8 cellular contexts compared by ENCODE assay signal in the genomic region with DNA sequence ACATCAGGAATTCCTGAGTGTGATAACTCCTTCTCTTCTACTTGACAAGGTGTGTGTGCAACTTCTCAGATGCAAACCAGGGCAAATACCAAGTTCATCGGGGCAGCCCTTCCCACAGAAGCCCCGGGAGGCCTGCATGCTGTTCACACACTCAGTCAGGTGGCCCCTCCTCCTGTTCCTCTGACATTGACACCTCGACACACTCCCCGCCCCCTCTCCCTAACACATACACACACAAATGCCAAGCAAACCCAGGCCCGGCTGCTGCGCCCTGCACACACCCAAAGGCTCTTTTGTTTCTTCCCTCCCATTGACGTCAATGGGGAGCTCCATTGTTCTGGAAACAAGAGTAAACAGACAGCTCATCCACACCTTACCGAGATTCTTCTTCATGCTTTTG. TPM values are rescaled to one million over a fixed set of nuclear protein-coding genes. Genes with fewer than 3 reads are reported as not detected.
DNase-seq lines count a peak whose midpoint lies in the region; ATAC-seq lines count a peak whose summit lies in the region.

No MANE protein-coding gene starts in this region.

- no peaks in the 10 kb centered on the region for H3K36me3 Mint-ChIP-seq in activated naive CD8-positive, alpha-beta T cell

- H3K9me3 Mint-ChIP-seq in activated naive CD8-positive, alpha-beta T cell (ENCODE audit: low read depth), result no peaks in the 10 kb centered on the region

- H3K27ac ChIP-seq in substantia nigra (ENCODE audit: low read depth, low read length, poor library complexity, severe bottlenecking), result peak overlapping the region; percentile 63

- peak overlapping the region; percentile 97 for H3K27ac Mint-ChIP-seq in activated naive CD8-positive, alpha-beta T cell

- H3K4me1 Mint-ChIP-seq in activated naive CD8-positive, alpha-beta T cell (ENCODE audit: low read depth), result peaks cover 35% of the 10 kb centered on the region

- no peaks in the 10 kb centered on the region for H3K27me3 Mint-ChIP-seq in activated naive CD8-positive, alpha-beta T cell

- DNase-seq in Daoy (ENCODE audit: low read depth), result peak; percentile 57
- DNase-seq in NCI-H2196 (lab: John Stamatoyannopoulos, UW; ENCODE audit: unreplicated experiment), result peak; percentile 79
- DNase-seq in left colon, result peak; percentile 87 to 95
- peak in 22 of 49 donors; percentile 11 to 62 (median 29) for DNase-seq in substantia nigra (lab: John Stamatoyannopoulos, UW)
- DNase-seq in amniotic stem cell (lab: John Stamatoyannopoulos, UW), result no peak

- peak; percentile 51 for ATAC-seq in left colon
- no peak for ATAC-seq in HG03139 (IDR thresholded peaks at IDR 0.05; ENCODE audit: unreplicated experiment)
- ATAC-seq in GM18867 (IDR thresholded peaks at IDR 0.05; ENCODE audit: unreplicated experiment), result no peak

- peak overlapping the region; percentile 94 for H3K4me3 Mint-ChIP-seq in activated naive CD8-positive, alpha-beta T cell

- intact Hi-C loops in left colon (cut with DNase I, micrococcal nuclease), result no loop called here

RNA-seq across cellular contexts. Expression of gene PER2, which starts 1.7 kb away (rescaled TPM):
- total RNA-seq in Daoy (2014; rRNA removed; shearing (Covaris generic)), result 1.7 and 3.3 TPM in 2 replicates
- 10 to 100 TPM; 16.9 to 35.4 TPM for total RNA-seq in left colon

RNA-seq across cellular contexts. Expression of gene TRAF3IP1, which starts 30.2 kb away (rescaled TPM):
- 4.1 and 7.0 TPM in 2 replicates for total RNA-seq in Daoy (2014; rRNA removed; shearing (Covaris generic))
- total RNA-seq in left colon, result 10 to 100 TPM; 18.0 to 23.3 TPM

RNA-seq across cellular contexts. Expression of gene HES6, which starts 50.2 kb away (rescaled TPM):
- total RNA-seq in Daoy (2014; rRNA removed; shearing (Covaris generic)), result 9.8 and 13.1 TPM in 2 replicates
- total RNA-seq in left colon, result 10 to 100 TPM; 32.0 to 54.8 TPM
